In the genomic region with DNA sequence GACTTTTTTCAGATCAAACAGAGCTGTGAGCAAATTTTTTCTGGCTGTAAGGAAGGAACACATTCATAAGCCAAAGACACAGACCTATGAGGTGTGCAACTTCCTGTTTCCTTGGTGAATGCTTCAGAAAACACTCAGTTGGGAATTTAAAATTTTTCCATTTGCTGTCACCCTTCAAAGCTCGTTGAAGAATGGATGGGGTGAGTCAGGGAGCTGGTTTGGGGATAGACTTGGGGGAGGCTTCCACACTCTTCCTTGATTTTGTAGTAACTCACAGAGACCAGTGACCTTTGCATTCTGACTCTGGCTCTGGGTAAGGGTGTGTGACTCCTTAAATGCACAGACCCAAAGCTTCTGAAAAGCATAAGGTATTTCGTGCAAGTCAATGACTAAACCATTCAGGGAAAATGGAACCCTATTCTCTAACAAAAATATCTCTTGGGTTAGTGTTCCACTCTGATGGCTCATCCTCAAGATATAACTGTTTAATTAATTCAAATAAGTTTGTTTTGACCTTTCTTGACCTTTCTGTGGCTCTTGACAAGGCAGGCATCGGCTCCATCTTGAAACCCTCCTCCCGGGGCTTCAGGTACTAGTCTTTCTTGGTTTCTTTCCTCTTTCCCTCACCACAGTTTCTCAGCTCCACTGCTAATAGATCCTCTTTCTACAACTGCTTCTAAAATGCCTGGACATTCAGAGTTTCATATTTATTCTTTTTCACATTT, we compare ENCODE assay signal across 15 cellular contexts.
DNase-seq lines count a peak whose midpoint lies in the region; ATAC-seq, FAIRE-seq and TF ChIP-seq lines count a peak whose summit lies in the region.
"Had no signal": no experiment of that assay in that cellular context is flagged by ENCODE, and none has a peak within 500 bp of the region (broad histone marks: within the 10 kb centered on the region; RNA-seq: fewer than 3 reads in every experiment).

No MANE protein-coding gene starts in this region.

- no peaks in the 10 kb centered on the region for H3K36me3 Mint-ChIP-seq in activated T-cell treated with anti-CD3 and anti-CD28 coated beads, Interleukin-2, amount 50 U/mL, for 72 hours (ENCODE audit: insufficient read depth in 2 of 2)

- H3K4me3 Mint-ChIP-seq in activated T-cell treated with anti-CD3 and anti-CD28 coated beads, Interleukin-2, amount 50 U/mL, for 72 hours = no peak overlapping the region
- H3K4me3 Mint-ChIP-seq: H9 had no signal

- no peak for ATAC-seq in activated T-cell treated with anti-CD3 and anti-CD28 coated beads, Interleukin-2, amount 50 U/mL, for 72 hours (replicated peaks in 1 of 2)
- ATAC-seq in GM21737 (IDR thresholded peaks at IDR 0.05; ENCODE audit: unreplicated experiment) = no peak
- ATAC-seq in HG03457 (IDR thresholded peaks at IDR 0.05; ENCODE audit: unreplicated experiment) = no peak
- ATAC-seq: left lung had no signal

- H3K27me3 Mint-ChIP-seq in activated T-cell treated with anti-CD3 and anti-CD28 coated beads, Interleukin-2, amount 50 U/mL, for 72 hours (ENCODE audit: low read depth) = peaks cover 38% of the 10 kb centered on the region

- DNase-seq in SKM-1 treated with dmso at 0.1 percent for 144 hours (lab: John Stamatoyannopoulos, UW; ENCODE audit: unreplicated experiment) (peak; percentile 11), SKM-1 (lab: John Stamatoyannopoulos, UW; ENCODE audit: unreplicated experiment) (no peak), LHCN-M2 (ENCODE audit: low read depth) (peak; percentile 36), cardiac fibroblast (ENCODE audit: low read depth in 2 of 2) (peak; percentile 51 to 86), urothelium cell line (ENCODE audit: low spot score) (peak; percentile 29)
- no peak for DNase-seq in activated T-cell treated with anti-CD3 and anti-CD28 coated beads, Interleukin-2, amount 50 U/mL, for 72 hours
- DNase-seq: 8988T; activated CD4-positive, CD25-positive, alpha-beta regulatory T cell treated with anti-CD3 and anti-CD28 coated beads, Interleukin-2, amount 50 U/mL, for 72 hours; amniotic stem cell; H9; head of caudate nucleus; left lung; NCI-H2029 had no signal

- H3K9me3 Mint-ChIP-seq in activated T-cell treated with anti-CD3 and anti-CD28 coated beads, Interleukin-2, amount 50 U/mL, for 72 hours = peaks cover 0 to 3% of the 10 kb centered on the region in 2 donors
- H3K9me3 Mint-ChIP-seq: H9 had no signal

- H3K27ac Mint-ChIP-seq in activated T-cell treated with anti-CD3 and anti-CD28 coated beads, Interleukin-2, amount 50 U/mL, for 72 hours = no peak overlapping the region
- H3K27ac Mint-ChIP-seq: H9 had no signal

- H3K4me1 Mint-ChIP-seq in activated T-cell treated with anti-CD3 and anti-CD28 coated beads, Interleukin-2, amount 50 U/mL, for 72 hours (ENCODE audit: low read depth) = no peaks in the 10 kb centered on the region

- no peak for TF ChIP-seq CTCF in cardiac fibroblast (IDR thresholded peaks at IDR 0.05; ENCODE audit: low read depth, low read length)

- FAIRE-seq in urothelium cell line (lab: Jason Lieb, UNC) = no peak

- no peak overlapping the region for H3K4me3 ChIP-seq in cardiac fibroblast (replicated peaks in 1 of 2; ENCODE audit: low read depth in 2 of 2, low read length in 2 of 2)
- H3K4me3 ChIP-seq: left lung had no signal

Comparison
In these comparisons a context has a peak if more than half of its experiments do, and no peak if none do; other contexts are left out.
1. DNase-seq: peak in SKM-1 treated with dmso at 0.1 percent for 144 hours (single experiment), LHCN-M2 (single experiment), cardiac fibroblast (2 of 2) and urothelium cell line (single experiment); none in SKM-1 (single experiment) and activated T-cell treated with anti-CD3 and anti-CD28 coated beads, Interleukin-2, amount 50 U/mL, for 72 hours (0 of 2).